ENCODE assay signal across 1 cellular context in genomic region chr14:68965261-68965761, GRCh38.
TF ChIP-seq lines count a peak whose summit lies in the region.

No MANE protein-coding gene starts in this region.

TF ChIP-seq in H1, 55 proteins besides CTCF, POLR2A, EP300 and RAD21:
- no peak for TF ChIP-seq EZH2 (IDR thresholded peaks at IDR 0.05; ENCODE audit: low read depth, low read length, severe bottlenecking)
- no peak for TF ChIP-seq GABPA (IDR thresholded peaks at IDR 0.05; ENCODE audit: borderline replicate concordance, insufficient read depth, low read length)
- TF ChIP-seq ZNF274 (IDR thresholded peaks at IDR 0.05; ENCODE audit: borderline replicate concordance, extremely low read depth, low read length): no peak
- no peak for TF ChIP-seq KDM1A (IDR thresholded peaks at IDR 0.05; ENCODE audit: borderline replicate concordance, low read length)
- TF ChIP-seq HDAC6 (IDR thresholded peaks at IDR 0.05; ENCODE audit: low read depth, low read length): no peak
- no peak for TF ChIP-seq JUN (IDR thresholded peaks at IDR 0.05; ENCODE audit: low read depth, low read length)
- no peak for TF ChIP-seq BRCA1 (IDR thresholded peaks at IDR 0.05; ENCODE audit: low read depth, low read length)
- TF ChIP-seq CHD7 (IDR thresholded peaks at IDR 0.05; ENCODE audit: insufficient replicate concordance, low read length): no peak
- no peak for TF ChIP-seq CREB1 (IDR thresholded peaks at IDR 0.05)
- TF ChIP-seq TEAD4 (IDR thresholded peaks at IDR 0.05; ENCODE audit: low read depth, low read length): no peak
- TF ChIP-seq RFX5 (IDR thresholded peaks at IDR 0.05; ENCODE audit: borderline replicate concordance, low read depth, low read length): no peak
- TF ChIP-seq FOSL1 (IDR thresholded peaks at IDR 0.05; ENCODE audit: insufficient read depth, low read depth, low read length): no peak
- no peak for TF ChIP-seq CBX5 (IDR thresholded peaks at IDR 0.05; ENCODE audit: low read depth, low read length)
- no peak for TF ChIP-seq SRF (IDR thresholded peaks at IDR 0.05; ENCODE audit: low read depth, low read length)
- TF ChIP-seq SIRT6 (IDR thresholded peaks at IDR 0.05; ENCODE audit: low read length): no peak
- TF ChIP-seq ATF2 (IDR thresholded peaks at IDR 0.05; ENCODE audit: low read length): no peak
- TF ChIP-seq TAF7 (optimal IDR thresholded peaks at IDR 0.05; ENCODE audit: borderline replicate concordance, low read depth, low read length): no peak
- TF ChIP-seq SUZ12 (IDR thresholded peaks at IDR 0.05; ENCODE audit: low read length): no peak
